In genomic region chr2:236982693-236983092, GRCh38 we compare ENCODE assay signal across 27 cellular contexts.
"Had no signal": no experiment of that assay in that cellular context is flagged by ENCODE, and none has a peak within 500 bp of the region (broad histone marks: within the 10 kb centered on the region; RNA-seq: fewer than 3 reads in every experiment).

No MANE protein-coding gene starts in this region.

- H3K4me1 Mint-ChIP-seq: activated CD4-positive, alpha-beta T cell treated with anti-CD3 and anti-CD28 coated beads, Interleukin-2, amount 10 ng/mL, durations not matched to agents 24 days and 14 days had no signal

- H3K27me3 ChIP-seq: SJCRH30 had no signal

- H3K4me3 ChIP-seq: SJCRH30, SK-N-MC had no signal

- H3K27ac Mint-ChIP-seq: activated CD4-positive, alpha-beta T cell treated with anti-CD3 and anti-CD28 coated beads, Interleukin-2, amount 10 ng/mL, durations not matched to agents 24 days and 14 days; activated CD8-positive, alpha-beta T cell treated with anti-CD3 and anti-CD28 coated beads, Interleukin-2, amount 10 ng/mL, durations not matched to agents 7 days and 5 days; activated naive CD4-positive, alpha-beta T cell treated with anti-CD3 and anti-CD28 coated beads for 36 hours; activated naive CD8-positive, alpha-beta T cell; activated naive CD8-positive, alpha-beta T cell treated with anti-CD3 and anti-CD28 coated beads, Interleukin-2, amount 50 U/mL, for 24 hours; activated T-cell treated with anti-CD3 and anti-CD28 coated beads, Interleukin-2, amount 50 U/mL, for 24 hours; activated T-helper 2 cell treated with anti-CD3 and anti-CD28 coated beads, Interferon-gamma antibody, Interleukin-2, Interleukin-4, amounts not matched to agents 10 μg/mL and 5 μg/mL and 100 μg/mL, durations not matched to agents 14 hours and 24 hours and 36 hours; brain; T-helper 1 cell treated with Interleukin-12 subunit alpha and Interleukin-12 subunit beta and Interleukin-4 antibody, amounts not matched to agents 30 μg/mL and 1 μg/mL, for 36 hours; T-helper 2 cell treated with Interferon-gamma antibody and Interleukin-4, amounts not matched to agents 5 μg/mL and 100 μg/mL, for 36 hours had no signal

- ATAC-seq: activated CD8-positive, alpha-beta T cell treated with anti-CD3 and anti-CD28 coated beads, Interleukin-2, amount 10 ng/mL, durations not matched to agents 7 days and 5 days; activated naive CD8-positive, alpha-beta T cell treated with anti-CD3 and anti-CD28 coated beads, Interleukin-2, amount 50 U/mL, for 24 hours; Panc1 had no signal

- FAIRE-seq: bronchial epithelial cell, TTC549 had no signal

- DNase-seq: activated CD4-positive, alpha-beta T cell treated with anti-CD3 and anti-CD28 coated beads, Interleukin-2, amount 10 ng/mL, durations not matched to agents 24 days and 14 days; activated CD4-positive, alpha-beta T cell treated with anti-CD3 and anti-CD28 coated beads, Interleukin-2, amount 50 U/mL, for 4 hours; activated CD8-positive, alpha-beta T cell treated with anti-CD3 and anti-CD28 coated beads, Interleukin-2, amount 10 ng/mL, durations not matched to agents 7 days and 5 days; activated gamma-delta T cell treated with Interleukin-2 at 50 U/mL for 16 hours; activated naive CD4-positive, alpha-beta T cell treated with anti-CD3 and anti-CD28 coated beads for 36 hours; activated naive CD8-positive, alpha-beta T cell treated with anti-CD3 and anti-CD28 coated beads, Interleukin-2, amount 50 U/mL, for 24 hours; activated T-cell treated with anti-CD3 and anti-CD28 coated beads, Interleukin-2, amount 50 U/mL, for 24 hours; anterior cingulate cortex; Karpas-422; KBM-7; NCI-H1105; NCI-H1417 treated with DMSO at 0.1 percent for 48 hours; NCI-H187 treated with DMSO at 0.1 percent for 48 hours; NCI-H2081; NCI-H345; NCI-H524 treated with DMSO at 0.1 percent for 48 hours; SHP77; SJCRH30 had no signal

- H3K4me3 Mint-ChIP-seq: activated CD4-positive, alpha-beta T cell treated with anti-CD3 and anti-CD28 coated beads, Interleukin-2, amount 10 ng/mL, durations not matched to agents 24 days and 14 days; activated CD8-positive, alpha-beta T cell treated with anti-CD3 and anti-CD28 coated beads, Interleukin-2, amount 10 ng/mL, durations not matched to agents 7 days and 5 days; activated naive CD4-positive, alpha-beta T cell treated with anti-CD3 and anti-CD28 coated beads for 36 hours; activated naive CD8-positive, alpha-beta T cell; activated naive CD8-positive, alpha-beta T cell treated with anti-CD3 and anti-CD28 coated beads, Interleukin-2, amount 50 U/mL, for 24 hours; activated T-cell treated with anti-CD3 and anti-CD28 coated beads, Interleukin-2, amount 50 U/mL, for 24 hours; brain; T-helper 1 cell treated with Interleukin-12 subunit alpha and Interleukin-12 subunit beta and Interleukin-4 antibody, amounts not matched to agents 30 μg/mL and 1 μg/mL, for 36 hours; T-helper 2 cell treated with Interferon-gamma antibody and Interleukin-4, amounts not matched to agents 5 μg/mL and 100 μg/mL, for 36 hours had no signal

- H3K36me3 Mint-ChIP-seq: brain had no signal

- H3K9me3 Mint-ChIP-seq: activated CD4-positive, alpha-beta T cell treated with anti-CD3 and anti-CD28 coated beads, Interleukin-2, amount 10 ng/mL, durations not matched to agents 24 days and 14 days; activated T-helper 2 cell treated with anti-CD3 and anti-CD28 coated beads, Interferon-gamma antibody, Interleukin-2, Interleukin-4, amounts not matched to agents 10 μg/mL and 5 μg/mL and 100 μg/mL, durations not matched to agents 14 hours and 24 hours and 36 hours; T-helper 1 cell treated with Interleukin-12 subunit alpha and Interleukin-12 subunit beta and Interleukin-4 antibody, amounts not matched to agents 30 μg/mL and 1 μg/mL, for 36 hours; T-helper 2 cell treated with Interferon-gamma antibody and Interleukin-4, amounts not matched to agents 5 μg/mL and 100 μg/mL, for 36 hours had no signal

- H3K36me3 ChIP-seq: SJCRH30 had no signal

- H3K27ac ChIP-seq: SJCRH30, SK-N-MC had no signal
